Comparison of ENCODE assay signal across 8 cellular contexts in the genomic region with DNA sequence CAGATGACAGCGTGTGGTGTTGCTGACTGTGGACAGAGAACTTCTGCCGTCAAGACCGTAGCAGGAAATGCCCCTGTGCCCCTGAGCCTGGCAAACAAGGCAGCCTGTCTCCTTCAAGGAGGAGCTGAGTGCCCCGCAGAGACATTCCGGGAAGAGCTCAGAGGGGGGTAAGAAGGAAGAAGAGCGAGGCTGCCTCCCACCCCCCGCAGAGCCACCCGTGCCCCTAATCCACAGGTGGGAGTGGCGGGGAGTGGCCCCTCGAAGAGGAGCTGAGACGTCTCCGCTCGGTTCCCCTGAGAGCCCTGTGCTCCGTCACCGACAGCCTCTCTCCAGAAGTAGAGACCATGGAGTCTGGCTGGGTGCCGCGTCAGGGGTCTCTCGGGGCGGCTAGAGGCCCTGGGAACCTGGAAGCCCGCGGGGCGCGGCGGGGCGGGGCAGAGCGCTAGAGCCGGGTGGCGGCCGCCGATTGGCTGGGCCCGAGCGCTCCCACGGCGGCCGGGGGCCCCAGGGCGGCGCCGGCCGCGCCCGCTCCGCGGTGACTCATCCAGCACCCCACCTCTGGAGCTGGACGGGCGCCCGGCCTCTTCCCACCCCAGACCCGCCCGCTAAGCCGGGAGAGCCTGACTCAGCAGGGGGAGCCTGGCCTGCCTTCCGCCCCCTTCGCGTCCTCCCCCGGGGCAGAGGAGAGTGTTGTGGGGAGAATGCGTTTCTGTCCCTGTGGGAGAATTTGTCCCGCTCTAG. TPM values are rescaled to one million over a fixed set of nuclear protein-coding genes. Genes with fewer than 3 reads are reported as not detected.
A peak's percentile ranks its signal among the peaks of the same experiment; 100 is the strongest.
DNase-seq lines count a peak whose midpoint lies in the region; ATAC-seq, FAIRE-seq and TF ChIP-seq lines count a peak whose summit lies in the region.
"Had no signal": no experiment of that assay in that cellular context is flagged by ENCODE, and none has a peak within 500 bp of the region (broad histone marks: within the 10 kb centered on the region; RNA-seq: fewer than 3 reads in every experiment).

No MANE protein-coding gene starts in this region.

- H3K9me3 Mint-ChIP-seq in activated CD4-positive, alpha-beta memory T cell treated with anti-CD3 and anti-CD28 coated beads, Interleukin-2, amount 10 ng/mL, durations not matched to agents 7 days and 5 days, result no peaks in the 10 kb centered on the region

- H3K27me3 Mint-ChIP-seq in activated CD4-positive, alpha-beta memory T cell treated with anti-CD3 and anti-CD28 coated beads, Interleukin-2, amount 10 ng/mL, durations not matched to agents 7 days and 5 days, result no peaks in the 10 kb centered on the region

- peaks cover 0 to 2% (median 2%) of the 10 kb centered on the region in 4 experiments; a peak in 4 of 7 replicates for H3K4me1 ChIP-seq in H1 (replicated peaks in 1 of 4; ENCODE audit: control insufficient read depth in 3 of 4, insufficient read depth in 4 of 4, low read length in 3 of 4)
- H3K4me1 ChIP-seq in mesendoderm (ENCODE audit: control insufficient read depth, low read depth, low read length), result no peaks in the 10 kb centered on the region

- no peaks in the 10 kb centered on the region for H3K79me1 ChIP-seq in H1 (ENCODE audit: low read depth, low read length)
- no peaks in the 10 kb centered on the region for H3K79me1 ChIP-seq in mesendoderm (ENCODE audit: low read length)

- H2BK120ac ChIP-seq in H1 (replicated peaks; ENCODE audit: low read depth, low read length), result no peak overlapping the region
- H2BK120ac ChIP-seq in mesendoderm (ENCODE audit: low read depth, low read length), result no peak overlapping the region

- peak overlapping the region; percentile 38; the same call in 1 of the 2 replicates for H4K8ac ChIP-seq in H1 (ENCODE audit: extremely low read depth, insufficient read depth, low read length)
- H4K8ac ChIP-seq in mesendoderm (ENCODE audit: low read depth, low read length), result no peak overlapping the region

- 10% methylated on average over 48 of the region's 55 CpGs; no CpG with 5 or more reads in 1 of the 2 experiments for WGBS in H1 (ENCODE audit: extremely low coverage in 1 of 2, insufficient coverage in 1 of 2, insufficient read length in 1 of 2, insufficient replicate concordance in 2 of 2, low coverage in 1 of 2, low lambda C conversion rate in 2 of 2, missing lambda C conversion rate in 1 of 2), 2 experiments
- no CpG with 5 or more reads among the region's 55 CpGs for WGBS in mesendoderm (ENCODE audit: extremely low coverage, insufficient coverage, low lambda C conversion rate)

- POLR2A ChIA-PET in activated CD4-positive, alpha-beta memory T cell treated with anti-CD3 and anti-CD28 coated beads, Interleukin-2, amount 10 ng/mL, durations not matched to agents 7 days and 5 days (lab: Charles Lee), result interaction anchor here (1.0 to 1.6 kb wide), 4 partner anchors 131 to 849 kb away, joined by 3 to 10 read pairs (median 4); partner anchors contain the start of gene EIF4B
- POLR2A ChIA-PET in H1 (lab: Charles Lee; ENCODE audit: partially characterized antibody), result interaction anchor here (0.6 to 1.3 kb wide), 3 partner anchors 132 to 624 kb away, joined by 3 read pairs; partner anchors contain the start of gene EIF4B

- no peak overlapping the region for H2AK5ac ChIP-seq in H1 (ENCODE audit: low read depth, low read length)
- no peak overlapping the region for H2AK5ac ChIP-seq in mesendoderm (ENCODE audit: low read length)

- H3K56ac ChIP-seq in H1 (replicated peaks; ENCODE audit: insufficient read length, low read depth, low read length) (no peak overlapping the region), mesendoderm (ENCODE audit: low read length) (peak overlapping the region; percentile 85)

- peaks cover 34% of the 10 kb centered on the region for H3K4me1 Mint-ChIP-seq in activated CD4-positive, alpha-beta memory T cell treated with anti-CD3 and anti-CD28 coated beads, Interleukin-2, amount 10 ng/mL, durations not matched to agents 7 days and 5 days

- no peak for TF ChIP-seq EP300 in H1 (IDR thresholded peaks at IDR 0.05; ENCODE audit: borderline replicate concordance in 1 of 2, low read depth in 2 of 2, low read length in 2 of 2)

- peak overlapping the region; percentile 61; the same call in 1 of the 2 replicates for H2AFZ ChIP-seq in H1 (ENCODE audit: low read length)

- H3K27ac ChIP-seq in H1 (ENCODE audit: low read depth, low read length), result no peak overlapping the region
- no peak overlapping the region for H3K27ac ChIP-seq in mesendoderm (ENCODE audit: low read depth, low read length)

- peak overlapping the region; percentile 58 for H3K27ac Mint-ChIP-seq in activated CD4-positive, alpha-beta memory T cell treated with anti-CD3 and anti-CD28 coated beads, Interleukin-2, amount 10 ng/mL, durations not matched to agents 7 days and 5 days

- TF ChIP-seq POLR2A in H1 (IDR thresholded peaks at IDR 0.05; ENCODE audit: control extremely low read depth in 1 of 2, low read depth in 2 of 2, low read length in 2 of 2), result no peak

- no peak for FAIRE-seq in H1 (lab: Jason Lieb, UNC)

- no peak overlapping the region for H2BK20ac ChIP-seq in H1 (ENCODE audit: low read length)

- peaks cover 5% of the 10 kb centered on the region; the same call in 1 of the 2 replicates for H3K23me2 ChIP-seq in H1 (ENCODE audit: low read depth, low read length)

- no peak for TF ChIP-seq CTCF in H1 (IDR thresholded peaks at IDR 0.05; ENCODE audit: control extremely low read depth in 1 of 3, insufficient read depth in 1 of 3, low read depth in 1 of 3, low read length in 3 of 3)

- peak overlapping the region; percentile 69 for H3K4me3 Mint-ChIP-seq in activated CD4-positive, alpha-beta memory T cell treated with anti-CD3 and anti-CD28 coated beads, Interleukin-2, amount 10 ng/mL, durations not matched to agents 7 days and 5 days

- H3K9ac ChIP-seq in H1 (replicated peaks in 1 of 4; ENCODE audit: extremely low read depth in 1 of 4, low read depth in 3 of 4, low read length in 3 of 4), result no peak overlapping the region
- peak overlapping the region; percentile 75 for H3K9ac ChIP-seq in mesendoderm (ENCODE audit: low read length)

- H4K5ac ChIP-seq in H1 (ENCODE audit: insufficient read length, low read depth, low read length) (no peak overlapping the region), mesendoderm (ENCODE audit: low read length) (no peak overlapping the region)

- H3K36me3 Mint-ChIP-seq in activated CD4-positive, alpha-beta memory T cell treated with anti-CD3 and anti-CD28 coated beads, Interleukin-2, amount 10 ng/mL, durations not matched to agents 7 days and 5 days (ENCODE audit: low read depth), result no peaks in the 10 kb centered on the region

- no peak for TF ChIP-seq RAD21 in H1 (IDR thresholded peaks at IDR 0.05 in 1 of 2, conservative IDR thresholded peaks at IDR 0.05 in 1 of 2; ENCODE audit: low read depth in 2 of 2, low read length in 2 of 2)

- H3K27me3 ChIP-seq in H1 (replicated peaks in 1 of 4; ENCODE audit: control insufficient read depth in 3 of 4, extremely low read depth in 1 of 4, insufficient read depth in 3 of 4, low read length in 3 of 4), result peaks cover 0 to 22% (median 16%) of the 10 kb centered on the region in 4 experiments; a peak in 5 of 7 replicates
- no peaks in the 10 kb centered on the region for H3K27me3 ChIP-seq in mesendoderm (ENCODE audit: insufficient read depth, low read length, poor library complexity)

- H2BK5ac ChIP-seq in H1 (ENCODE audit: low read depth, low read length) (no peak overlapping the region), mesendoderm (ENCODE audit: low read length) (no peak overlapping the region)

- H3K79me2 ChIP-seq in H1 (ENCODE audit: control insufficient read depth in 1 of 2, insufficient read depth in 2 of 2, low read length in 2 of 2), result no peaks in the 10 kb centered on the region
- H3K79me2 ChIP-seq in mesendoderm (ENCODE audit: control insufficient read depth, insufficient read depth, low read length), result no peaks in the 10 kb centered on the region

- no peak overlapping the region for H3K4ac ChIP-seq in H1 (replicated peaks; ENCODE audit: insufficient read length, low read depth, low read length)
- no peak overlapping the region for H3K4ac ChIP-seq in mesendoderm (ENCODE audit: low read depth, low read length)

- no peak overlapping the region for H3K18ac ChIP-seq in H1 (ENCODE audit: extremely low read depth, low read length)
- H3K18ac ChIP-seq in mesendoderm (ENCODE audit: low read length), result no peak overlapping the region

- H2BK15ac ChIP-seq in H1 (ENCODE audit: low read length) (no peak overlapping the region; the same call in 1 of the 2 replicates), mesendoderm (replicated peaks; ENCODE audit: low read depth) (no peak overlapping the region)

- no peaks in the 10 kb centered on the region for H3K9me3 ChIP-seq in H1 (ENCODE audit: insufficient read depth in 2 of 2, low read depth in 1 of 2, low read length in 1 of 2)

- peak; percentile 56 for DNase-seq in NCI-H1694 treated with DMSO at 0.1 percent for 48 hours (lab: John Stamatoyannopoulos, UW)
- DNase-seq in activated CD4-positive, alpha-beta memory T cell treated with anti-CD3 and anti-CD28 coated beads, Interleukin-2, amount 10 ng/mL, durations not matched to agents 7 days and 5 days, result peak; percentile 69
- DNase-seq in H1 (ENCODE audit: low read depth in 1 of 2, low spot score in 2 of 2), result peak in 1 of 2 experiments; percentile 59
- DNase-seq in mesendoderm, result no peak
- peak; percentile 33 for DNase-seq in stimulated activated CD8-positive, alpha-beta memory T cell treated with anti-CD3 and anti-CD28 coated beads, Interleukin-4, amount 100 ng/mL, for 24 hours (ENCODE audit: low read depth)

- H3K4me2 ChIP-seq in H1 (ENCODE audit: insufficient read depth in 1 of 2, low read depth in 2 of 2, low read length in 2 of 2) (peak overlapping the region; percentile 71 to 80), mesendoderm (ENCODE audit: low read length) (peak overlapping the region; percentile 73)

- H3K23ac ChIP-seq in H1 (ENCODE audit: insufficient read length) (no peak overlapping the region), mesendoderm (ENCODE audit: low read length) (no peak overlapping the region)

- H4K91ac ChIP-seq in H1 (replicated peaks; ENCODE audit: insufficient read length, low read length), result no peak overlapping the region

- peak; percentile 55 for ATAC-seq in GM19455 (IDR thresholded peaks at IDR 0.05; ENCODE audit: unreplicated experiment)
- no peak for ATAC-seq in HG03097 (IDR thresholded peaks at IDR 0.05; ENCODE audit: low FRiP score, unreplicated experiment)

- CTCF ChIA-PET in activated CD4-positive, alpha-beta memory T cell treated with anti-CD3 and anti-CD28 coated beads, Interleukin-2, amount 10 ng/mL, durations not matched to agents 7 days and 5 days (lab: Charles Lee), result interaction anchor here (0.8 to 5.4 kb wide), 11 partner anchors 9 to 719 kb away, joined by 3 to 100 read pairs (median 5); no protein-coding TSS in a partner anchor
- CTCF ChIA-PET in H1 (lab: Charles Lee; ENCODE audit: partially characterized antibody), result interaction anchor here (0.8 to 22.2 kb wide), 38 partner anchors 7 to 734 kb away, joined by 3 to 502 read pairs (median 4); partner anchors contain the start of gene KRT85

- H3K14ac ChIP-seq in H1 (ENCODE audit: insufficient read length), result no peak overlapping the region

- H3K36me3 ChIP-seq in H1 (ENCODE audit: control insufficient read depth in 2 of 4, insufficient read depth in 4 of 4, low read length in 3 of 4) (no peaks in the 10 kb centered on the region), mesendoderm (ENCODE audit: control insufficient read depth, insufficient read depth, low read length) (no peaks in the 10 kb centered on the region)

- no peak overlapping the region; the same call in 1 of the 2 replicates for H2BK12ac ChIP-seq in H1 (ENCODE audit: low read depth, low read length)

- H4K20me1 ChIP-seq in H1 (replicated peaks in 1 of 2; ENCODE audit: control insufficient read depth in 1 of 2, insufficient read depth in 2 of 2, low read length in 2 of 2), result peaks cover 0 to 3% of the 10 kb centered on the region in 2 experiments

- H3K4me3 ChIP-seq in H1 (ENCODE audit: extremely low read depth in 1 of 4, insufficient read depth in 2 of 4, low read depth in 3 of 4, low read length in 4 of 4), result peak overlapping the region; percentile 45 to 60 (median 48)
- peak overlapping the region; percentile 26 for H3K4me3 ChIP-seq in mesendoderm (ENCODE audit: low read length)

RNA-seq across cellular contexts. Expression of gene KRT78, which starts 25.2 kb away (rescaled TPM):
- not detected for total RNA-seq in activated CD4-positive, alpha-beta memory T cell treated with anti-CD3 and anti-CD28 coated beads, Interleukin-2, amount 10 ng/mL, durations not matched to agents 7 days and 5 days
- total RNA-seq in H1 (2021; fragmentation: NEBNext Ultra II Directional; extraction: Animal tissue kit (Norgen Biotek cat#: 25700)), result not detected in 2 replicates
- polyA plus RNA-seq in H1 (2011; rRNA removed), result not detected in 2 replicates
- polyA plus RNA-seq in H1 (2011; cell fraction: cytosol; rRNA removed), result not detected
- not detected for polyA plus RNA-seq in H1 (2011; cell fraction: nucleus; rRNA removed)
- not detected in 4 replicates for polyA plus RNA-seq in H1 (2012, experiment 1 of 2)
- polyA plus RNA-seq in H1 (2012, experiment 2 of 2), result not detected
- polyA plus RNA-seq in H1 (2013, experiment 1 of 2), result not detected
- polyA plus RNA-seq in H1 (2013, experiment 2 of 2), result not detected
- not detected in 2 replicates for polyA minus RNA-seq in H1 (2011; rRNA and poly(A)+ RNA removed)
- polyA minus RNA-seq in H1 (2011; cell fraction: cytosol; rRNA and poly(A)+ RNA removed), result not detected
- polyA minus RNA-seq in H1 (2011; cell fraction: nucleus; rRNA and poly(A)+ RNA removed), result not detected
- not detected for polyA plus RNA-seq in mesendoderm (2013, experiment 1 of 2)
- polyA plus RNA-seq in mesendoderm (2013, experiment 2 of 2), result not detected
- total RNA-seq: glomerular endothelial cell had no signal

RNA-seq across cellular contexts. Expression of gene KRT8, which starts 30.9 kb away (rescaled TPM):
- under 1 TPM; 0.33 to 0.65 TPM for total RNA-seq in activated CD4-positive, alpha-beta memory T cell treated with anti-CD3 and anti-CD28 coated beads, Interleukin-2, amount 10 ng/mL, durations not matched to agents 7 days and 5 days
- 283 and 290 TPM in 2 replicates for total RNA-seq in H1 (2021; fragmentation: NEBNext Ultra II Directional; extraction: Animal tissue kit (Norgen Biotek cat#: 25700))
- polyA plus RNA-seq in H1 (2011; rRNA removed), result 280 and 311 TPM in 2 replicates
- polyA plus RNA-seq in H1 (2011; cell fraction: cytosol; rRNA removed), result 279 TPM
- polyA plus RNA-seq in H1 (2011; cell fraction: nucleus; rRNA removed), result 247 TPM
- 299 to 366 TPM (median 352 TPM) in 4 replicates for polyA plus RNA-seq in H1 (2012, experiment 1 of 2)
- 463 TPM for polyA plus RNA-seq in H1 (2012, experiment 2 of 2)
- 311 TPM for polyA plus RNA-seq in H1 (2013, experiment 1 of 2)
- 291 TPM for polyA plus RNA-seq in H1 (2013, experiment 2 of 2)
- polyA minus RNA-seq in H1 (2011; rRNA and poly(A)+ RNA removed), result 235 and 239 TPM in 2 replicates
- 185 TPM for polyA minus RNA-seq in H1 (2011; cell fraction: cytosol; rRNA and poly(A)+ RNA removed)
- polyA minus RNA-seq in H1 (2011; cell fraction: nucleus; rRNA and poly(A)+ RNA removed), result 128 TPM
- 450 TPM for polyA plus RNA-seq in mesendoderm (2013, experiment 1 of 2)
- 461 TPM for polyA plus RNA-seq in mesendoderm (2013, experiment 2 of 2)

RNA-seq across cellular contexts. Expression of gene KRT79, which starts 39.9 kb away (rescaled TPM):
- not detected for total RNA-seq in activated CD4-positive, alpha-beta memory T cell treated with anti-CD3 and anti-CD28 coated beads, Interleukin-2, amount 10 ng/mL, durations not matched to agents 7 days and 5 days
- not detected in 2 replicates for total RNA-seq in H1 (2021; fragmentation: NEBNext Ultra II Directional; extraction: Animal tissue kit (Norgen Biotek cat#: 25700))
- polyA plus RNA-seq in H1 (2011; rRNA removed), result not detected in 2 replicates
- polyA plus RNA-seq in H1 (2011; cell fraction: cytosol; rRNA removed), result not detected
- polyA plus RNA-seq in H1 (2011; cell fraction: nucleus; rRNA removed), result not detected
- not detected in 4 replicates for polyA plus RNA-seq in H1 (2012, experiment 1 of 2)
- polyA plus RNA-seq in H1 (2012, experiment 2 of 2), result not detected
- not detected for polyA plus RNA-seq in H1 (2013, experiment 1 of 2)
- not detected for polyA plus RNA-seq in H1 (2013, experiment 2 of 2)
- not detected in 2 replicates for polyA minus RNA-seq in H1 (2011; rRNA and poly(A)+ RNA removed)
- polyA minus RNA-seq in H1 (2011; cell fraction: cytosol; rRNA and poly(A)+ RNA removed), result not detected
- polyA minus RNA-seq in H1 (2011; cell fraction: nucleus; rRNA and poly(A)+ RNA removed), result not detected
- polyA plus RNA-seq in mesendoderm (2013, experiment 1 of 2), result not detected
- not detected for polyA plus RNA-seq in mesendoderm (2013, experiment 2 of 2)

Comparison
In these comparisons a context has a peak if more than half of its experiments do, and no peak if none do; other contexts are left out.
1. RNA of gene KRT8, which starts 30.9 kb away (total RNA-seq): 283 to 290 TPM in H1; 0.33 to 0.65 TPM in activated CD4-positive, alpha-beta memory T cell treated with anti-CD3 and anti-CD28 coated beads, Interleukin-2, amount 10 ng/mL, durations not matched to agents 7 days and 5 days; every median in the first group is over 100 times any median in the second.